Comparison of ENCODE assay signal across 1 cellular context in genomic region chr5:169971780-169972179, GRCh38.
TF ChIP-seq lines count a peak whose summit lies in the region.

No MANE protein-coding gene starts in this region.

TF ChIP-seq in IMR-90, 13 proteins besides CTCF, POLR2A, EP300 and RAD21:
- no peak for TF ChIP-seq CEBPB (IDR thresholded peaks at IDR 0.05; ENCODE audit: low read depth, low read length)
- no peak for TF ChIP-seq ELK1 (IDR thresholded peaks at IDR 0.05; ENCODE audit: borderline replicate concordance, low read depth, low read length)
- TF ChIP-seq FOS (IDR thresholded peaks at IDR 0.05; ENCODE audit: low read depth, low read length), result no peak
- no peak for TF ChIP-seq RFX5 (IDR thresholded peaks at IDR 0.05; ENCODE audit: low read depth, low read length)
- no peak for TF ChIP-seq MAZ (IDR thresholded peaks at IDR 0.05; ENCODE audit: borderline replicate concordance, low read depth, low read length)
- no peak for TF ChIP-seq USF2 (IDR thresholded peaks at IDR 0.05; ENCODE audit: low read depth, low read length)
- no peak for TF ChIP-seq MAFK (IDR thresholded peaks at IDR 0.05; ENCODE audit: low read depth, low read length)
- TF ChIP-seq RCOR1 (IDR thresholded peaks at IDR 0.05; ENCODE audit: insufficient replicate concordance, low read length), result no peak
- TF ChIP-seq SMC3 (IDR thresholded peaks at IDR 0.05; ENCODE audit: low read depth, low read length), result no peak
